ENCODE assay signal across 20 cellular contexts in the genomic region with DNA sequence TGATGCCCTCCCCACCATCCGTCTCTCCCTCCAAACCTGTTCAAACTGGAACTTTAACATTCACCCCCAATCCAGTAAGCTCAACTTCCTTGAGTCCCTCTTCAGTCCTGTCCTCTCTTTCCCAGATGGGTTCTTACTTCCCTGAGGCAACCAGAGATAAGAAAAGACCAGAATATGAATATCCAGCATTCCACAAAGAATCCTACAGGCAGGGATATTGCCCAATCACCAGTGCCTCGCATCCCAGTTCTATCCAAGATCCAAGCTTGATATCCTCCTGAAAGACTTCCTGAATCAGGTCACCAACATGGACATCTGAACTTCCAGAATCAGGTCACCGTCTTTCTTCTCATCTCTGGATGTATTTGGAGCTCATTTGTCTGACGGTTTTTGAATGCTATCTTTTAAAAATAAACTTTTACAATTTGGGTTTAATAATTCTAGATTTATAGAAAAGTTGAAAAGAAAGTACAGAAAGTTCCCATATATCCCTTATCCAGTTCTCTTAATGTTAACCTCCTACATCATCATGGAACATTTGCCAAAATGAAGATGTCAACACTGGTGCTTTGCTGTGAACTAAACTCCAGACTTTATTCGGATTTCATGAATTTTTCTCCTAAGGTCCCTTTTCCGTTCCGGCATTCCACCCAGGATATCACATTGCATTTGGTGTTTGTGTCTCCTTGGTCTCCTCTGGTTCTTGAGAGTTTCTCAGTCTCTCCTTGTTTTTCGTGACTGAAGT. TPM values are rescaled to one million over a fixed set of nuclear protein-coding genes. Genes with fewer than 3 reads are reported as not detected.
DNase-seq lines count a peak whose midpoint lies in the region; ATAC-seq and TF ChIP-seq lines count a peak whose summit lies in the region.
"Had no signal": no experiment of that assay in that cellular context is flagged by ENCODE, and none has a peak within 500 bp of the region (broad histone marks: within the 10 kb centered on the region; RNA-seq: fewer than 3 reads in every experiment).

No MANE protein-coding gene starts in this region.

- peaks cover 5% of the 10 kb centered on the region for H3K79me2 ChIP-seq in osteoblast (ENCODE audit: insufficient read depth, low read length)

- POLR2A ChIA-PET in MCF 10A (lab: Yijun Ruan, JAX), result interaction anchor here (0.6 to 1.1 kb wide), 3 partner anchors 26 to 75 kb away, joined by 3 to 4 read pairs (median 3); no protein-coding TSS in a partner anchor

- H3K4me1 Mint-ChIP-seq in MCF 10A (ENCODE audit: insufficient read depth, unreplicated experiment), result peaks cover 35% of the 10 kb centered on the region

- TF ChIP-seq EP300 in gastroesophageal sphincter (IDR thresholded peaks at IDR 0.05), result no peak

- no peaks in the 10 kb centered on the region for H3K36me3 Mint-ChIP-seq in MCF 10A (ENCODE audit: insufficient read depth, unreplicated experiment)
- H3K36me3 Mint-ChIP-seq: activated naive CD4-positive, alpha-beta T cell treated with anti-CD3 and anti-CD28 coated beads, Interleukin-2, amount 50 U/mL, for 72 hours; CD4-positive, CD25-positive, alpha-beta regulatory T cell; naive B cell had no signal

- no peak overlapping the region for H3K4me3 Mint-ChIP-seq in MCF 10A (ENCODE audit: unreplicated experiment)
- H3K4me3 Mint-ChIP-seq: CD4-positive, CD25-positive, alpha-beta regulatory T cell had no signal

- no peak overlapping the region for H3K4me3 ChIP-seq in breast epithelium
- no peak overlapping the region for H3K4me3 ChIP-seq in gastroesophageal sphincter
- no peak overlapping the region for H3K4me3 ChIP-seq in osteoblast (ENCODE audit: insufficient read depth, low read length)
- H3K4me3 ChIP-seq in vagina, result no peak overlapping the region

- TF ChIP-seq POLR2A in breast epithelium (IDR thresholded peaks at IDR 0.05), result no peak
- TF ChIP-seq POLR2A in gastroesophageal sphincter (IDR thresholded peaks at IDR 0.05), result no peak
- no peak for TF ChIP-seq POLR2A in vagina (IDR thresholded peaks at IDR 0.05)

- H2AFZ ChIP-seq in osteoblast (ENCODE audit: low read length), result peak overlapping the region; percentile 2

- DNase-seq in breast epithelium (ENCODE audit: low spot score in 2 of 2) (no peak), MCF 10A (ENCODE audit: unreplicated experiment) (no peak), osteoblast (ENCODE audit: insufficient read length, low spot score, missing footprints) (peak; percentile 55), vagina (ENCODE audit: extremely low spot score in 2 of 2) (no peak), ureter (ENCODE audit: low spot score) (no peak), AG08396 (ENCODE audit: low spot score) (no peak)
- DNase-seq in stimulated activated CD4-positive, alpha-beta T cell treated with anti-CD3 and anti-CD28 coated beads, Interleukin-4, amount 100 ng/mL, for 4 hours, result no peak
- DNase-seq: CD4-positive, CD25-positive, alpha-beta regulatory T cell; cerebellar nuclear complex; H7; KG1; naive B cell; NCI-H1436; NCI-H2227 treated with DMSO at 0.1 percent for 48 hours; retina; SHP77; stimulated activated CD4-positive, alpha-beta T cell treated with anti-CD3 and anti-CD28 coated beads, Interleukin-4, amount 100 ng/mL, for 24 hours had no signal

- H3K9me3 ChIP-seq in breast epithelium (no peaks in the 10 kb centered on the region), gastroesophageal sphincter (no peaks in the 10 kb centered on the region), osteoblast (ENCODE audit: low read depth, low read length) (no peaks in the 10 kb centered on the region), vagina (no peaks in the 10 kb centered on the region)

- ATAC-seq in gastroesophageal sphincter, result no peak
- ATAC-seq: activated naive CD4-positive, alpha-beta T cell treated with anti-CD3 and anti-CD28 coated beads, Interleukin-2, amount 50 U/mL, for 72 hours had no signal

- H3K27me3 ChIP-seq in breast epithelium, result no peaks in the 10 kb centered on the region
- H3K27me3 ChIP-seq in gastroesophageal sphincter, result no peaks in the 10 kb centered on the region
- H3K27me3 ChIP-seq in osteoblast (ENCODE audit: insufficient read depth, low read length), result no peaks in the 10 kb centered on the region
- H3K27me3 ChIP-seq in vagina, result no peaks in the 10 kb centered on the region

- no peaks in the 10 kb centered on the region for H3K36me3 ChIP-seq in breast epithelium
- no peaks in the 10 kb centered on the region for H3K36me3 ChIP-seq in gastroesophageal sphincter
- H3K36me3 ChIP-seq in osteoblast (ENCODE audit: insufficient read depth, low read length), result no peaks in the 10 kb centered on the region
- no peaks in the 10 kb centered on the region for H3K36me3 ChIP-seq in vagina

- intact Hi-C loops in breast epithelium (cut with DNase I; ENCODE audit: low total_unique reads), result no loop called here
- intact Hi-C loops in MCF 10A (cut with micrococcal nuclease), result no loop called here
- intact Hi-C loops in vagina (cut with DNase I), result no loop called here

- peak overlapping the region; percentile 54 to 90 for H3K27ac ChIP-seq in breast epithelium
- H3K27ac ChIP-seq in gastroesophageal sphincter, result peak overlapping the region in 3 of 4 donors; percentile 8 to 54 (median 39)
- peak overlapping the region; percentile 100 for H3K27ac ChIP-seq in osteoblast (ENCODE audit: low read depth, low read length)
- peak overlapping the region; percentile 97 for H3K27ac ChIP-seq in vagina
- H3K27ac ChIP-seq: 22Rv1 had no signal

- no peak overlapping the region for H3K27ac Mint-ChIP-seq in MCF 10A (ENCODE audit: low read depth, unreplicated experiment)
- H3K27ac Mint-ChIP-seq: activated naive CD4-positive, alpha-beta T cell treated with anti-CD3 and anti-CD28 coated beads, Interleukin-2, amount 50 U/mL, for 72 hours; CD4-positive, CD25-positive, alpha-beta regulatory T cell had no signal

- TF ChIP-seq CTCF in breast epithelium (IDR thresholded peaks at IDR 0.05) (no peak), MCF 10A (IDR thresholded peaks at IDR 0.05; ENCODE audit: unreplicated experiment) (no peak), gastroesophageal sphincter (IDR thresholded peaks at IDR 0.05) (no peak), osteoblast (IDR thresholded peaks at IDR 0.05; ENCODE audit: extremely low read depth, low read depth, low read length) (no peak), vagina (IDR thresholded peaks at IDR 0.05) (no peak)

- peaks cover 0 to 7% of the 10 kb centered on the region in 2 donors for H3K4me1 ChIP-seq in breast epithelium
- peaks cover 5 to 77% (median 43%) of the 10 kb centered on the region in 3 donors for H3K4me1 ChIP-seq in gastroesophageal sphincter
- peaks cover 81% of the 10 kb centered on the region for H3K4me1 ChIP-seq in osteoblast (ENCODE audit: insufficient read depth, low read length)
- H3K4me1 ChIP-seq in vagina, result peaks cover 65% of the 10 kb centered on the region

- H4K20me1 ChIP-seq in osteoblast (ENCODE audit: insufficient read depth, low read length), result no peaks in the 10 kb centered on the region

- H3K27me3 Mint-ChIP-seq in MCF 10A (ENCODE audit: insufficient read depth, unreplicated experiment), result no peaks in the 10 kb centered on the region

- no peaks in the 10 kb centered on the region for H3K9me3 Mint-ChIP-seq in MCF 10A (ENCODE audit: unreplicated experiment)
- H3K9me3 Mint-ChIP-seq: activated naive CD4-positive, alpha-beta T cell treated with anti-CD3 and anti-CD28 coated beads, Interleukin-2, amount 50 U/mL, for 72 hours; naive B cell had no signal

- CTCF ChIA-PET in MCF 10A (lab: Yijun Ruan, JAX), result interaction anchor here (0.6 to 8.1 kb wide), 5 partner anchors 14 to 82 kb away, joined by 3 to 43 read pairs (median 3); a partner anchor contains a TSS

- peak overlapping the region; percentile 31 for H3K4me2 ChIP-seq in osteoblast (ENCODE audit: insufficient read depth, low read length)

- no TSS peak for BruUV-seq in MCF 10A (replicated peaks; lab: Mats Ljungman, UMichigan)

- 68 to 78% methylated on average over 7 to 8 of the region's 8 CpGs for WGBS in gastroesophageal sphincter (ENCODE audit: low coverage in 1 of 2), 2 donors

RNA-seq across cellular contexts. Expression of a gene that starts 13.7 kb away (rescaled TPM):
- total RNA-seq in breast epithelium (10 to 100 TPM; 23.4 to 67.2 (median 44.5) TPM), MCF 10A (2022) (3.4 and 4.5 TPM in 2 replicates), gastroesophageal sphincter (10 to 100 TPM; 14.6 to 92.9 (median 69.7) TPM), osteoblast (6,718 and 8,987 TPM in 2 replicates), vagina (171 TPM), ureter (331 TPM)

RNA-seq across cellular contexts. Expression of a gene that starts 49.4 kb away (rescaled TPM):
- total RNA-seq in breast epithelium (1 to 10 TPM in 1 of 3 donors, under 1 TPM in 2; 0.33 to 2.6 (median 0.73) TPM), MCF 10A (2022) (not detected in 2 replicates), gastroesophageal sphincter (100 to 1,000 TPM in 2 of 4 donors, 10 to 100 TPM in 2; 58.1 to 145 (median 93.4) TPM), osteoblast (0.29 TPM in 1 of 2 replicates, not detected in the other), vagina (2.2 TPM), ureter (16.9 TPM)
- total RNA-seq: CD4-positive, CD25-positive, alpha-beta regulatory T cell had no signal

RNA-seq across cellular contexts. Expression of a gene that starts 59.1 kb away (rescaled TPM):
- under 1 TPM in 1 of 3 donors, not detected in 2; 0.33 TPM for total RNA-seq in breast epithelium
- total RNA-seq in MCF 10A (2022), result 1.1 and 1.5 TPM in 2 replicates
- total RNA-seq in gastroesophageal sphincter, result under 1 TPM in 1 of 4 donors, not detected in 3; 0.16 TPM
- under 0.01 and 0.36 TPM in 2 replicates for total RNA-seq in osteoblast
- 0.74 TPM for total RNA-seq in vagina
- 3.0 TPM for total RNA-seq in ureter
- total RNA-seq: CD4-positive, CD25-positive, alpha-beta regulatory T cell had no signal

Comparison
In these comparisons a context has a peak if more than half of its experiments do, and no peak if none do; other contexts are left out.
1. H3K27ac ChIP-seq: peak in every context shown above with its lines; median percentile 100 in osteoblast; 97 in vagina; 72 in breast epithelium; 39 in gastroesophageal sphincter.
2. RNA of a gene that starts 13.7 kb away (total RNA-seq): 6,718 to 8,987 TPM in osteoblast; 331 TPM in ureter (single experiment), 171 TPM in vagina (single experiment), 14.6 to 92.9 TPM in gastroesophageal sphincter, 23.4 to 67.2 TPM in breast epithelium and 3.4 to 4.5 TPM in MCF 10A; every median in the first group is over 10 times any median in the second.